Comparison of ENCODE assay signal across 12 cellular contexts in the genomic region with DNA sequence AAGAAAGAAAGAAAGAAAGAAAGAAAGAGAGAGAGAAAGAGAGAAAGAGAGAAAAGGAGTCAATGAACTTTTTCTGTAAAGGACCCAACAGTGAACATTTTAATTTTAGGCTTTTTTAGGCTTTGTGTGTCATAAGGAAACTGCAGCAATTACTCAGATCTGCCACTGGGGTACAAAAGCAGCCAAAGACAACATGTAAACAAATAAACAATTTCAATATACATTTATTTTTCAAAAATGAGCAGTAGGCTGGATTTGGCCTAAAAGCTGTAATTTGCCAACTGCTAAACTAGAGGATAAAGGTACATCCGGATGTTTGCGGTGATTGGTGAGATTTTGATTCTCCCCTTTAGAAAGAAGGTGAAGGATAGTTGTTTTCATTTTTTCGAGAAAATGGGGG.
"Had no signal": no experiment of that assay in that cellular context is flagged by ENCODE, and none has a peak within 500 bp of the region (broad histone marks: within the 10 kb centered on the region; RNA-seq: fewer than 3 reads in every experiment).

No MANE protein-coding gene starts in this region.

- H3K27me3 ChIP-seq: foreskin keratinocyte, uterus had no signal

- H3K9me3 ChIP-seq: uterus had no signal

- H3K4me3 ChIP-seq: smooth muscle cell, uterus had no signal

- H3K27ac Mint-ChIP-seq: activated naive CD8-positive, alpha-beta T cell treated with anti-CD3 and anti-CD28 coated beads, Interleukin-2, amount 50 U/mL, for 24 hours; naive thymus-derived CD4-positive, alpha-beta T cell; T-helper 17 cell had no signal

- H3K36me3 Mint-ChIP-seq: naive thymus-derived CD4-positive, alpha-beta T cell had no signal

- H3K4me2 ChIP-seq: smooth muscle cell had no signal

- H3K27ac ChIP-seq: foreskin keratinocyte, uterus had no signal

- H3K36me3 ChIP-seq: uterus had no signal

- H3K4me1 Mint-ChIP-seq: activated naive CD8-positive, alpha-beta T cell treated with anti-CD3 and anti-CD28 coated beads, Interleukin-2, amount 50 U/mL, for 24 hours had no signal

- H3K4me1 ChIP-seq: foreskin keratinocyte, uterus had no signal

- H3K4me3 Mint-ChIP-seq: activated naive CD8-positive, alpha-beta T cell treated with anti-CD3 and anti-CD28 coated beads, Interleukin-2, amount 50 U/mL, for 24 hours; naive thymus-derived CD4-positive, alpha-beta T cell; T-helper 17 cell had no signal

- H3K9me3 Mint-ChIP-seq: activated naive CD8-positive, alpha-beta T cell treated with anti-CD3 and anti-CD28 coated beads, Interleukin-2, amount 50 U/mL, for 24 hours had no signal

- DNase-seq: activated CD4-positive, CD25-positive, alpha-beta regulatory T cell; activated naive CD8-positive, alpha-beta T cell treated with anti-CD3 and anti-CD28 coated beads, Interleukin-2, amount 50 U/mL, for 24 hours; central memory CD4-positive, alpha-beta T cell; cortex of kidney; effector CD8-positive, alpha-beta T cell; foreskin keratinocyte; head of caudate nucleus; left colon; naive thymus-derived CD4-positive, alpha-beta T cell; T-helper 17 cell; uterus had no signal

- ATAC-seq: activated naive CD8-positive, alpha-beta T cell treated with anti-CD3 and anti-CD28 coated beads, Interleukin-2, amount 50 U/mL, for 24 hours; foreskin keratinocyte; left colon; naive thymus-derived CD4-positive, alpha-beta T cell; T-helper 17 cell had no signal

- H3K27me3 Mint-ChIP-seq: activated naive CD8-positive, alpha-beta T cell treated with anti-CD3 and anti-CD28 coated beads, Interleukin-2, amount 50 U/mL, for 24 hours had no signal
